In the genomic region with DNA sequence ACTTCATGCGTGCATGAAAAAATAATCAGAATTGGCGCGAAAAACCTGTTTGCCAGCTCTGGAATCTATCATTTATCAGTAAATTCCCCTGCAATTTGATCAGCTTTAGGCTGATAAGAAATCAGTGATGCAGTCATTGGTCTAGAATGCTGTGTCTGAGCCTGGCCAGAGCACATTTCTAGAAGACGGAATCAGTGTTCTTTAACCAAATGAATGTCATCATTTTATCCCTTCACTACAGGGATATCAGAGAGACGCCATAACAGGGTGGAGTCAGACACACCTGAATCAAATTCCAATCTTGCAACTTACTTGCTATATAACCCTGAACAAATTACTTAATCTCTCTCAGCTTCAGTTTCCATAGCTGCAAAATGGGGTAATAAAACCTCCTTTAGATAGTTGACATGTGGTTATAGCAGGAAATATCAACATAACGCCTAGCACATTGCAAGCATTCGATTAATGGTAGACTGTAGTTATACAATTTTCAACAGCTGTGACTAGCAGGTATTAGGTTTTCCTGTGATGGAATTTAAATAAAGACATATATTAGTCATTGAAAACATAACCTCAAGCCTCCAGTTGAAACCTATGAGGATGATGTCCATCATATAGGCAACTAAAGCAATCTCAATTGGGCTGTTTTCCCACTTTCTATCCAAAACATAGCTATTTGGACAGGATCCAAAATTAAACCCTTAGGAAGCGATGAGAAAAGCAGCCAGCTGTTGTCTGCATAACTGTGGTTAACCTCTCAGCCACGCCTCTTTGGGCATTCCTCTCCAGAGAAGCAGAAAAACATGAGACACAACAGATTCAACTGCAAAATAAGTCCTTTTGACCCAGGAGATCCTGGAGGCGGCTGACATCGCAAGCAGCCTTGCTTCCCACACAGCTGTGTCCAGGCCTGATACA, we compare ENCODE assay signal across 8 cellular contexts. TPM values are rescaled to one million over a fixed set of nuclear protein-coding genes. Genes with fewer than 3 reads are reported as not detected.
DNase-seq lines count a peak whose midpoint lies in the region; ATAC-seq and TF ChIP-seq lines count a peak whose summit lies in the region.

No MANE protein-coding gene starts in this region.

- peaks cover 25% of the 10 kb centered on the region for H3K4me1 Mint-ChIP-seq in osteocyte (ENCODE audit: unreplicated experiment)

- H3K36me3 ChIP-seq in SJCRH30 (no peaks in the 10 kb centered on the region), mammary epithelial cell (ENCODE audit: insufficient read depth, low read length) (no peaks in the 10 kb centered on the region)

- CTCF ChIA-PET in mammary epithelial cell (lab: Charles Lee; ENCODE audit: low non-redundant PET), result no interaction called here

- TF ChIP-seq CTCF in mammary epithelial cell (conservative IDR thresholded peaks at IDR 0.05 in 1 of 2, IDR thresholded peaks at IDR 0.05 in 1 of 2; ENCODE audit: extremely low read depth in 1 of 2, insufficient read depth in 1 of 2, low read depth in 1 of 2, low read length in 2 of 2) (no peak), osteocyte (IDR thresholded peaks at IDR 0.05) (no peak)

- in situ Hi-C loops in mammary epithelial cell (cut with MboI; ENCODE audit: low sequenced_read_pairs in 2 of 2), result no loop called here

- H3K27ac ChIP-seq in SJCRH30 (peak overlapping the region; percentile 73), mammary epithelial cell (ENCODE audit: insufficient read depth, low read depth, low read length) (peak overlapping the region; percentile 30)

- H3K9ac ChIP-seq in mammary epithelial cell (ENCODE audit: insufficient read depth, low read length), result peak overlapping the region; percentile 40

- H3K4me3 ChIP-seq in SJCRH30, result peak overlapping the region; percentile 6; the same call in 1 of the 2 replicates
- H3K4me3 ChIP-seq in mammary epithelial cell (replicated peaks in 1 of 3; ENCODE audit: insufficient read depth in 1 of 3, low read depth in 2 of 3, low read length in 3 of 3), result no peak overlapping the region

- 39% methylated on average over 11 of the region's 11 CpGs for WGBS in mammary epithelial cell (ENCODE audit: low coverage, missing lambda C conversion rate)

- H3K27me3 Mint-ChIP-seq in osteocyte (ENCODE audit: unreplicated experiment), result peaks cover 7% of the 10 kb centered on the region

- peak overlapping the region; percentile 50 for H2AFZ ChIP-seq in mammary epithelial cell (ENCODE audit: low read depth, low read length)

- DNase-seq in activated CD8-positive, alpha-beta memory T cell treated with anti-CD3 and anti-CD28 coated beads for 4 hours (ENCODE audit: low read depth in 2 of 2), result peak; percentile 3 to 11
- DNase-seq in activated CD8-positive, alpha-beta memory T cell treated with anti-CD3 and anti-CD28 coated beads, Interleukin-2, amount 50 U/mL, for 48 hours, result no peak
- peak; percentile 97 to 99 for DNase-seq in SJCRH30
- peak; percentile 92 for DNase-seq in mammary epithelial cell
- peak; percentile 85 for DNase-seq in osteocyte (ENCODE audit: extremely low spot score, unreplicated experiment)
- DNase-seq in NCI-H1092 (lab: John Stamatoyannopoulos, UW), result no peak

- H3K79me2 ChIP-seq in mammary epithelial cell (ENCODE audit: insufficient read depth, low read length), result no peaks in the 10 kb centered on the region

- peak overlapping the region; percentile 89 for H3K27ac Mint-ChIP-seq in osteocyte (ENCODE audit: unreplicated experiment)

- BruUV-seq in mammary epithelial cell (replicated peaks; lab: Mats Ljungman, UMichigan), result no TSS peak

- H3K9me3 ChIP-seq in SJCRH30 (replicated peaks) (peaks cover 10% of the 10 kb centered on the region), mammary epithelial cell (replicated peaks; ENCODE audit: insufficient read depth, low read length) (peaks cover 2% of the 10 kb centered on the region)

- ATAC-seq in HG03196 (IDR thresholded peaks at IDR 0.05; ENCODE audit: unreplicated experiment) (no peak), HG03460 (IDR thresholded peaks at IDR 0.05; ENCODE audit: unreplicated experiment) (no peak)

- dilution Hi-C loops in mammary epithelial cell (cut with HindIII; ENCODE audit: low sequenced_read_pairs), result no loop called here

- H3K9me3 Mint-ChIP-seq in osteocyte (ENCODE audit: unreplicated experiment), result peaks cover 16% of the 10 kb centered on the region

- no peaks in the 10 kb centered on the region for H4K20me1 ChIP-seq in mammary epithelial cell (ENCODE audit: insufficient read depth, low read length)

- peak overlapping the region; percentile 58 for H3K4me2 ChIP-seq in mammary epithelial cell (ENCODE audit: insufficient read depth, low read depth, low read length)

- no peaks in the 10 kb centered on the region for H3K27me3 ChIP-seq in SJCRH30
- peaks cover 4% of the 10 kb centered on the region for H3K27me3 ChIP-seq in mammary epithelial cell (ENCODE audit: insufficient read depth, low read length)

- intact Hi-C loops in mammary epithelial cell (cut with micrococcal nuclease), result loop anchor here (1.0 kb wide), 2 partner anchors 17 to 22 kb away; no protein-coding TSS in a partner anchor

- H3K4me1 ChIP-seq in SJCRH30, result peaks cover 20% of the 10 kb centered on the region
- H3K4me1 ChIP-seq in mammary epithelial cell (ENCODE audit: insufficient read depth, low read length), result peaks cover 20% of the 10 kb centered on the region

- H3K4me3 Mint-ChIP-seq in osteocyte (ENCODE audit: unreplicated experiment), result peak overlapping the region; percentile 64

- H3K36me3 Mint-ChIP-seq in osteocyte (ENCODE audit: unreplicated experiment), result no peaks in the 10 kb centered on the region

RNA-seq across cellular contexts. Expression of a gene that starts 51.6 kb away (rescaled TPM):
- total RNA-seq in SJCRH30 (2014; rRNA removed; shearing (Covaris generic)), result 19.4 and 20.9 TPM in 2 replicates
- 10 to 100 TPM; 11.4 to 19.0 TPM for total RNA-seq in mammary epithelial cell
- 5.2 TPM for polyA plus RNA-seq in mammary epithelial cell
- polyA minus RNA-seq in mammary epithelial cell, result 1.2 TPM
- total RNA-seq in osteocyte, result 26.0 and 28.3 TPM in 2 replicates

Comparison
In these comparisons a context has a peak if more than half of its experiments do, and no peak if none do; other contexts are left out.
1. DNase-seq: peak in activated CD8-positive, alpha-beta memory T cell treated with anti-CD3 and anti-CD28 coated beads for 4 hours (2 of 2), SJCRH30 (2 of 2), mammary epithelial cell (single experiment) and osteocyte (single experiment); none in activated CD8-positive, alpha-beta memory T cell treated with anti-CD3 and anti-CD28 coated beads, Interleukin-2, amount 50 U/mL, for 48 hours (single experiment) and NCI-H1092 (single experiment).